In the genomic region with DNA sequence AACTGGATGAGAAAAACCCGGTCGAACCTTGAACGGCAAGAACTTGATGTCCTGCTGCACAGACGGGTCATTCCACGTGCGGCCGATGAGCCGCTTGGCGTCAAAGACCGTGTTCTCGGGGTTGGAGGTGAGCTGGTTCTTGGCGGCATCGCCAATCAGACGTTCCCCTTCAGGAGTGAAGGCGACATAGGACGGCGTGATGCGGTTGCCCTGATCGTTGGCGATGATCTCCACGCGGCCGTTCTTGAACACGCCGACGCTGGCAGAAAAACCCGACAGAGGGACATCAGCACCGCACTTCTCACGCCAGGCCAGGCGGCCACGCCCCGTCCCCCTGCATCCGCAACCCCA, we compare ENCODE assay signal across 8 cellular contexts. TPM values are rescaled to one million over a fixed set of nuclear protein-coding genes. Genes with fewer than 3 reads are reported as not detected.
DNase-seq lines count a peak whose midpoint lies in the region; ATAC-seq and TF ChIP-seq lines count a peak whose summit lies in the region.

No MANE protein-coding gene starts in this region.

- H4K20me1 ChIP-seq in smooth muscle cell (ENCODE audit: low read depth): peaks cover 54% of the 10 kb centered on the region

- H3K4me3 Mint-ChIP-seq in CD4-positive, alpha-beta T cell: peak overlapping the region; percentile 98
- peak overlapping the region; percentile 100 for H3K4me3 Mint-ChIP-seq in activated naive CD8-positive, alpha-beta T cell treated with anti-CD3 and anti-CD28 coated beads for 36 hours

- no peaks in the 10 kb centered on the region for H3K9me3 Mint-ChIP-seq in CD4-positive, alpha-beta T cell
- no peaks in the 10 kb centered on the region for H3K9me3 Mint-ChIP-seq in activated naive CD8-positive, alpha-beta T cell treated with anti-CD3 and anti-CD28 coated beads for 36 hours

- intact Hi-C loops in CD4-positive, alpha-beta T cell (cut with DNase I, micrococcal nuclease): loop anchor here (5.0 to 10.0 kb wide), 3 partner anchors 373 to 504 kb away; a partner anchor contains a TSS

- peak overlapping the region; percentile 98 for H3K27ac Mint-ChIP-seq in CD4-positive, alpha-beta T cell
- H3K27ac Mint-ChIP-seq in activated naive CD8-positive, alpha-beta T cell treated with anti-CD3 and anti-CD28 coated beads for 36 hours: peak overlapping the region; percentile 99

- H3K36me3 ChIP-seq in MG63 (peaks cover 54% of the 10 kb centered on the region), smooth muscle cell (ENCODE audit: low read depth) (peaks cover 24% of the 10 kb centered on the region)

- H3F3A ChIP-seq in smooth muscle cell (ENCODE audit: low read depth): peaks cover 27% of the 10 kb centered on the region

- peak overlapping the region; percentile 93 for H3K4me2 ChIP-seq in smooth muscle cell

- peaks cover 64% of the 10 kb centered on the region for H3K36me3 Mint-ChIP-seq in CD4-positive, alpha-beta T cell (ENCODE audit: low read depth)
- peaks cover 59% of the 10 kb centered on the region for H3K36me3 Mint-ChIP-seq in activated naive CD8-positive, alpha-beta T cell treated with anti-CD3 and anti-CD28 coated beads for 36 hours

- 0% methylated on average over 33 of the region's 33 CpGs for WGBS in smooth muscle cell (ENCODE audit: low lambda C conversion rate)

- no peak for ATAC-seq in CD4-positive, alpha-beta T cell (ENCODE audit: poor library complexity)
- peak; percentile 0 for ATAC-seq in GM21360 (IDR thresholded peaks at IDR 0.05; ENCODE audit: unreplicated experiment)
- ATAC-seq in GM19328 (IDR thresholded peaks at IDR 0.05; ENCODE audit: unreplicated experiment): no peak

- peak overlapping the region; percentile 99 for H3K9ac ChIP-seq in smooth muscle cell (ENCODE audit: low read depth)

- peaks cover 55% of the 10 kb centered on the region for H3K79me2 ChIP-seq in smooth muscle cell (ENCODE audit: low read depth)

- no peaks in the 10 kb centered on the region for H3K27me3 ChIP-seq in CD4-positive, alpha-beta T cell (ENCODE audit: control insufficient read depth, insufficient read depth, low read length)
- no peaks in the 10 kb centered on the region for H3K27me3 ChIP-seq in MG63
- no peaks in the 10 kb centered on the region for H3K27me3 ChIP-seq in smooth muscle cell (ENCODE audit: low read depth)

- no peak for TF ChIP-seq CTCF in CD4-positive, alpha-beta T cell (IDR thresholded peaks at IDR 0.05)
- TF ChIP-seq CTCF in smooth muscle cell (IDR thresholded peaks at IDR 0.05; ENCODE audit: borderline replicate concordance, insufficient read depth, poor library complexity, severe bottlenecking): no peak

- H3K27ac ChIP-seq in CD4-positive, alpha-beta T cell (ENCODE audit: low read depth, low read length): peak overlapping the region; percentile 96
- H3K27ac ChIP-seq in smooth muscle cell (ENCODE audit: low read depth): peak overlapping the region; percentile 97

- H3K4me1 Mint-ChIP-seq in CD4-positive, alpha-beta T cell (ENCODE audit: low read depth): peaks cover 61% of the 10 kb centered on the region
- peaks cover 60% of the 10 kb centered on the region for H3K4me1 Mint-ChIP-seq in activated naive CD8-positive, alpha-beta T cell treated with anti-CD3 and anti-CD28 coated beads for 36 hours

- H3K4me3 ChIP-seq in MG63: peak overlapping the region; percentile 86
- peak overlapping the region; percentile 99 for H3K4me3 ChIP-seq in iPS-11a (ENCODE audit: low read depth, low read length)
- H3K4me3 ChIP-seq in smooth muscle cell: peak overlapping the region; percentile 98

- POLR2A ChIA-PET in CD4-positive, alpha-beta T cell (lab: Charles Lee): interaction anchor here (0.7 to 3.8 kb wide), 17 partner anchors 13 to 372 kb away, joined by 3 to 119 read pairs (median 9); a partner anchor contains a TSS

- CTCF ChIA-PET in CD4-positive, alpha-beta T cell (lab: Charles Lee): interaction anchor here (2.4 kb wide), 1 partner anchor 21 kb away, joined by 23 read pairs; a partner anchor contains a TSS

- H2AFZ ChIP-seq in smooth muscle cell (ENCODE audit: low read depth): no peak overlapping the region

- DNase-seq in CD4-positive, alpha-beta T cell: peak in 6 of 10 experiments; percentile 9 to 32 (median 16)
- DNase-seq in MG63: peak; percentile 38
- DNase-seq in activated naive CD8-positive, alpha-beta T cell treated with anti-CD3 and anti-CD28 coated beads for 36 hours: no peak
- DNase-seq in smooth muscle cell (lab: John Stamatoyannopoulos, UW; ENCODE audit: unreplicated experiment): no peak
- no peak for DNase-seq in SIG-M5 (lab: John Stamatoyannopoulos, UW)

- H3K4me1 ChIP-seq in smooth muscle cell (ENCODE audit: low read depth): peaks cover 42% of the 10 kb centered on the region

- no peaks in the 10 kb centered on the region for H3K9me3 ChIP-seq in CD4-positive, alpha-beta T cell (ENCODE audit: control insufficient read depth, low read length)
- H3K9me3 ChIP-seq in MG63: no peaks in the 10 kb centered on the region
- no peaks in the 10 kb centered on the region for H3K9me3 ChIP-seq in smooth muscle cell (replicated peaks; ENCODE audit: low read depth)

- H3K27me3 Mint-ChIP-seq in CD4-positive, alpha-beta T cell: no peaks in the 10 kb centered on the region
- peaks cover 10% of the 10 kb centered on the region for H3K27me3 Mint-ChIP-seq in activated naive CD8-positive, alpha-beta T cell treated with anti-CD3 and anti-CD28 coated beads for 36 hours

RNA-seq across cellular contexts. Expression of a gene that starts 0.5 kb away (rescaled TPM):
- total RNA-seq in CD4-positive, alpha-beta T cell: 100 to 1,000 TPM; 276 to 280 TPM
- total RNA-seq in MG63 (2014; rRNA removed; shearing (Covaris generic); ENCODE audit: low replicate concordance): 117 and 156 TPM in 2 replicates
- 100 to 1,000 TPM; 242 TPM for total RNA-seq in activated naive CD8-positive, alpha-beta T cell treated with anti-CD3 and anti-CD28 coated beads for 36 hours
- total RNA-seq in smooth muscle cell: 168 and 180 TPM in 2 replicates
- polyA plus RNA-seq in smooth muscle cell: 513 and 605 TPM in 2 replicates

RNA-seq across cellular contexts. Expression of a gene that starts 21.0 kb away (rescaled TPM):
- 10 to 100 TPM; 74.1 to 82.2 TPM for total RNA-seq in CD4-positive, alpha-beta T cell
- total RNA-seq in MG63 (2014; rRNA removed; shearing (Covaris generic); ENCODE audit: low replicate concordance): 27.5 and 31.4 TPM in 2 replicates
- total RNA-seq in activated naive CD8-positive, alpha-beta T cell treated with anti-CD3 and anti-CD28 coated beads for 36 hours: 10 to 100 TPM; 44.0 to 47.1 TPM
- total RNA-seq in smooth muscle cell: 48.6 and 56.4 TPM in 2 replicates
- 22.0 and 22.3 TPM in 2 replicates for polyA plus RNA-seq in smooth muscle cell

RNA-seq across cellular contexts. Expression of a gene that starts 40.3 kb away (rescaled TPM):
- 1 to 10 TPM; 6.8 to 8.3 TPM for total RNA-seq in CD4-positive, alpha-beta T cell
- total RNA-seq in MG63 (2014; rRNA removed; shearing (Covaris generic); ENCODE audit: low replicate concordance): 50.4 and 74.2 TPM in 2 replicates
- total RNA-seq in activated naive CD8-positive, alpha-beta T cell treated with anti-CD3 and anti-CD28 coated beads for 36 hours: 10 to 100 TPM; 41.1 to 41.6 TPM
- 19.3 and 20.9 TPM in 2 replicates for total RNA-seq in smooth muscle cell
- polyA plus RNA-seq in smooth muscle cell: 33.7 and 42.9 TPM in 2 replicates

RNA-seq across cellular contexts. Expression of a gene that starts 51.0 kb away (rescaled TPM):
- 10 to 100 TPM; 32.9 to 35.3 TPM for total RNA-seq in CD4-positive, alpha-beta T cell
- total RNA-seq in MG63 (2014; rRNA removed; shearing (Covaris generic); ENCODE audit: low replicate concordance): 17.0 and 23.4 TPM in 2 replicates
- 10 to 100 TPM; 47.6 to 48.8 TPM for total RNA-seq in activated naive CD8-positive, alpha-beta T cell treated with anti-CD3 and anti-CD28 coated beads for 36 hours
- total RNA-seq in smooth muscle cell: 31.2 and 34.2 TPM in 2 replicates
- 21.6 and 25.2 TPM in 2 replicates for polyA plus RNA-seq in smooth muscle cell

Comparison
In these comparisons a context has a peak if more than half of its experiments do, and no peak if none do; other contexts are left out.
1. DNase-seq: peak in CD4-positive, alpha-beta T cell (6 of 10) and MG63 (single experiment); none in activated naive CD8-positive, alpha-beta T cell treated with anti-CD3 and anti-CD28 coated beads for 36 hours (single experiment), smooth muscle cell (single experiment) and SIG-M5 (single experiment).
2. Peak in every context shown above with its lines, with median percentiles within 50 percentile points of each other: H3K4me3 ChIP-seq.